Comparison of ENCODE assay signal across 19 cellular contexts in the genomic region with DNA sequence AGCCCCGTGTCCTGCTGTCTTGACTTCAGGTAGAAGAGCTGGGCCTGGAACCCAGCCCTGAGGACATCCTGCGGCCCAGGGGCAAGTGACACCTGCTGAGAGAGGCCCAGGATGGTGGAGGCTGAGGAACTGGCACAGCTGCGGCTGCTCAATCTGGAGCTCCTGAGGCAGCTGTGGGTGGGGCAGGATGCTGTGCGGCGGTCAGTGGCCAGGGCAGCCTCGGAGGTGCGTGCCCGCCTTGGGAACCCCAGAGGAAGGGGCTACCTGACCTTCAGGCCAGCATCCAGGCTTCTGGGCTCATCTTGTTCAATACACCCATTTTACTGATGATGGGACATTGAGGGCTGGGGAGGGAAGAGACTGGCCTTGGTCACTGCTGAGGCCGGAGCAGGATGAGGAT. TPM values are rescaled to one million over a fixed set of nuclear protein-coding genes. Genes with fewer than 3 reads are reported as not detected.
A peak's percentile ranks its signal among the peaks of the same experiment; 100 is the strongest.
DNase-seq lines count a peak whose midpoint lies in the region; ATAC-seq and TF ChIP-seq lines count a peak whose summit lies in the region.
"Had no signal": no experiment of that assay in that cellular context is flagged by ENCODE, and none has a peak within 500 bp of the region (broad histone marks: within the 10 kb centered on the region; RNA-seq: fewer than 3 reads in every experiment).

No MANE protein-coding gene starts in this region.

- TF ChIP-seq CTCF in Caco-2 (IDR thresholded peaks at IDR 0.05; ENCODE audit: insufficient read depth in 1 of 2, low read depth in 1 of 2, low read length in 1 of 2, severe bottlenecking in 1 of 2, unreplicated experiment in 1 of 2) (no peak), WTC11 (IDR thresholded peaks at IDR 0.05) (no peak)

- CTCF ChIA-PET in Caco-2 (lab: Charles Lee) = no interaction called here
- CTCF ChIA-PET in WTC11 (lab: Charles Lee) = no interaction called here

- no peak overlapping the region for H3K4me2 ChIP-seq in neuronal stem cell (ENCODE audit: insufficient read depth, low read length, poor library complexity, severe bottlenecking)

- no peak overlapping the region for H3K18ac ChIP-seq in neuronal stem cell (ENCODE audit: low read length)

- H2AK5ac ChIP-seq in neuronal stem cell (ENCODE audit: low read depth, low read length) = no peak overlapping the region

- H3K9me3 ChIP-seq in Caco-2 (no peaks in the 10 kb centered on the region), neuronal stem cell (replicated peaks in 1 of 2; ENCODE audit: control insufficient read depth in 2 of 2, insufficient read depth in 1 of 2, low read depth in 1 of 2, low read length in 2 of 2) (peaks cover 0 to 3% of the 10 kb centered on the region in 2 donors)

- H2BK15ac ChIP-seq in neuronal stem cell (ENCODE audit: low read length) = no peak overlapping the region

- DNase-seq in T-helper 2 cell treated with Interferon-gamma antibody and Interleukin-4, amounts not matched to agents 5 μg/mL and 100 μg/mL, for 36 hours (ENCODE audit: low spot score) = no peak
- DNase-seq in T-helper 2 cell (no peak), Caco-2 (no peak), WTC11 (ENCODE audit: low spot score) (no peak), neuronal stem cell (ENCODE audit: low spot score) (no peak), retina (no peak), activated T-cell treated with anti-CD3 and anti-CD28 coated beads for 4 hours (no peak)
- DNase-seq in stimulated activated naive B cell treated with anti-CD40 and anti-IgM and Interleukin-4, amounts not matched to agents 10 μg/mL and 1 μg/mL and 100 μg/mL, for 72 hours = no peak
- DNase-seq: COR-L47, HFFc6, NCI-H1092, NCI-H2081 treated with DMSO at 0.1 percent for 48 hours, NCI-H510A treated with DMSO at 0.1 percent for 48 hours, NCI-H82, SHP77 treated with DMSO at 0.1 percent for 48 hours had no signal

- no peaks in the 10 kb centered on the region for H3K9me3 Mint-ChIP-seq in T-helper 2 cell treated with Interferon-gamma antibody and Interleukin-4, amounts not matched to agents 5 μg/mL and 100 μg/mL, for 36 hours
- H3K9me3 Mint-ChIP-seq in Caco-2 (ENCODE audit: unreplicated experiment) (no peaks in the 10 kb centered on the region), WTC11 (no peaks in the 10 kb centered on the region)
- no peaks in the 10 kb centered on the region for H3K9me3 Mint-ChIP-seq in stimulated activated naive B cell treated with anti-CD40 and anti-IgM and Interleukin-4, amounts not matched to agents 10 μg/mL and 1 μg/mL and 100 μg/mL, for 72 hours
- H3K9me3 Mint-ChIP-seq: HFFc6 had no signal

- H4K91ac ChIP-seq in neuronal stem cell (ENCODE audit: low read depth, low read length, poor library complexity) = no peak overlapping the region

- ATAC-seq in WTC11 = no peak
- no peak for ATAC-seq in stimulated activated naive B cell treated with anti-CD40 and anti-IgM and Interleukin-4, amounts not matched to agents 10 μg/mL and 1 μg/mL and 100 μg/mL, for 72 hours (replicated peaks)
- ATAC-seq: SK-N-SH treated with all-trans-retinoic acid at 6 μM for 48 hours had no signal

- no peaks in the 10 kb centered on the region for H3K27me3 Mint-ChIP-seq in T-helper 2 cell treated with Interferon-gamma antibody and Interleukin-4, amounts not matched to agents 5 μg/mL and 100 μg/mL, for 36 hours (ENCODE audit: low read depth)
- H3K27me3 Mint-ChIP-seq in Caco-2 (ENCODE audit: insufficient read depth, unreplicated experiment) = no peaks in the 10 kb centered on the region
- H3K27me3 Mint-ChIP-seq in WTC11 (ENCODE audit: low read depth) = no peaks in the 10 kb centered on the region
- H3K27me3 Mint-ChIP-seq in stimulated activated naive B cell treated with anti-CD40 and anti-IgM and Interleukin-4, amounts not matched to agents 10 μg/mL and 1 μg/mL and 100 μg/mL, for 72 hours = no peaks in the 10 kb centered on the region

- H2BK5ac ChIP-seq in neuronal stem cell (ENCODE audit: low read length) = peak overlapping the region; percentile 48

- H3K36me3 ChIP-seq in Caco-2 (ENCODE audit: control insufficient read depth, insufficient read depth, low read length) (peaks cover 4% of the 10 kb centered on the region), neuronal stem cell (replicated peaks in 1 of 2; ENCODE audit: control insufficient read depth in 2 of 2, insufficient read depth in 2 of 2, low read length in 2 of 2) (peaks cover 32 to 48% of the 10 kb centered on the region in 2 donors)

- no peak overlapping the region for H3K9ac ChIP-seq in neuronal stem cell (ENCODE audit: low read depth, low read length, poor library complexity)

- intact Hi-C loops in Caco-2 (cut with micrococcal nuclease; ENCODE audit: unreplicated experiment) = no loop called here

- POLR2A ChIA-PET in Caco-2 (lab: Charles Lee) (no interaction called here), WTC11 (lab: Charles Lee) (interaction anchor here (0.7 kb wide), 1 partner anchor 9 kb away, joined by 4 read pairs; no protein-coding TSS in a partner anchor)

- TSS peak; percentile 8 for BruUV-seq in Caco-2 (replicated peaks; lab: Mats Ljungman, UMichigan)

- H2BK12ac ChIP-seq in neuronal stem cell (ENCODE audit: low read length) = peak overlapping the region; percentile 5

- peak overlapping the region; percentile 45 for H3K4me3 Mint-ChIP-seq in T-helper 2 cell treated with Interferon-gamma antibody and Interleukin-4, amounts not matched to agents 5 μg/mL and 100 μg/mL, for 36 hours
- H3K4me3 Mint-ChIP-seq in Caco-2 (ENCODE audit: unreplicated experiment) = no peak overlapping the region
- no peak overlapping the region for H3K4me3 Mint-ChIP-seq in WTC11
- H3K4me3 Mint-ChIP-seq in stimulated activated naive B cell treated with anti-CD40 and anti-IgM and Interleukin-4, amounts not matched to agents 10 μg/mL and 1 μg/mL and 100 μg/mL, for 72 hours = no peak overlapping the region
- H3K4me3 Mint-ChIP-seq: HFFc6 had no signal

- no peak overlapping the region for H2AFZ ChIP-seq in neuronal stem cell (ENCODE audit: low read length)

- H3K4me3 ChIP-seq in Caco-2 (ENCODE audit: low read depth, low read length) (no peak overlapping the region), neuronal stem cell (ENCODE audit: low read length in 2 of 2) (peak overlapping the region in 1 of 2 donors; percentile 8)

- H3K27ac ChIP-seq in neuronal stem cell (replicated peaks; ENCODE audit: low read length) = no peak overlapping the region
- H3K27ac ChIP-seq: 22Rv1 had no signal

- no peak overlapping the region for H3K27ac Mint-ChIP-seq in T-helper 2 cell treated with Interferon-gamma antibody and Interleukin-4, amounts not matched to agents 5 μg/mL and 100 μg/mL, for 36 hours
- H3K27ac Mint-ChIP-seq in Caco-2 (ENCODE audit: unreplicated experiment) = no peak overlapping the region
- H3K27ac Mint-ChIP-seq in WTC11 = no peak overlapping the region
- H3K27ac Mint-ChIP-seq in stimulated activated naive B cell treated with anti-CD40 and anti-IgM and Interleukin-4, amounts not matched to agents 10 μg/mL and 1 μg/mL and 100 μg/mL, for 72 hours = no peak overlapping the region
- H3K27ac Mint-ChIP-seq: HFFc6 had no signal

- H3K27me3 ChIP-seq in Caco-2 (replicated peaks; ENCODE audit: control insufficient read depth, insufficient read depth, low read length) = no peaks in the 10 kb centered on the region
- no peaks in the 10 kb centered on the region for H3K27me3 ChIP-seq in neuronal stem cell (ENCODE audit: control insufficient read depth in 3 of 3, insufficient read depth in 3 of 3, low read depth in 1 of 3, low read length in 3 of 3)

- peaks cover 13% of the 10 kb centered on the region for H3K4me1 Mint-ChIP-seq in T-helper 2 cell treated with Interferon-gamma antibody and Interleukin-4, amounts not matched to agents 5 μg/mL and 100 μg/mL, for 36 hours (ENCODE audit: low read depth)
- H3K4me1 Mint-ChIP-seq in Caco-2 (ENCODE audit: low read depth, unreplicated experiment) (no peaks in the 10 kb centered on the region), WTC11 (peaks cover 4% of the 10 kb centered on the region)
- peaks cover 4 to 10% of the 10 kb centered on the region in 2 donors for H3K4me1 Mint-ChIP-seq in stimulated activated naive B cell treated with anti-CD40 and anti-IgM and Interleukin-4, amounts not matched to agents 10 μg/mL and 1 μg/mL and 100 μg/mL, for 72 hours

- peak overlapping the region; percentile 65 for H3K23ac ChIP-seq in neuronal stem cell (ENCODE audit: low read depth, low read length, poor library complexity)

- H3K14ac ChIP-seq in neuronal stem cell (ENCODE audit: low read length) = no peak overlapping the region

- H3K4ac ChIP-seq in neuronal stem cell (ENCODE audit: low read length) = no peak overlapping the region

- H3K4me1 ChIP-seq in Caco-2 (no peaks in the 10 kb centered on the region), neuronal stem cell (ENCODE audit: control insufficient read depth in 2 of 2, insufficient read depth in 1 of 2, low read depth in 1 of 2, low read length in 2 of 2) (peaks cover 2 to 3% of the 10 kb centered on the region in 2 donors)

- no peak overlapping the region for H2BK120ac ChIP-seq in neuronal stem cell (ENCODE audit: low read depth, low read length)

- peaks cover 43% of the 10 kb centered on the region for H3K36me3 Mint-ChIP-seq in T-helper 2 cell treated with Interferon-gamma antibody and Interleukin-4, amounts not matched to agents 5 μg/mL and 100 μg/mL, for 36 hours (ENCODE audit: low read depth)
- peaks cover 32% of the 10 kb centered on the region for H3K36me3 Mint-ChIP-seq in Caco-2 (ENCODE audit: insufficient read depth, unreplicated experiment)
- H3K36me3 Mint-ChIP-seq in WTC11 = peaks cover 33% of the 10 kb centered on the region
- peaks cover 31 to 32% of the 10 kb centered on the region in 2 donors for H3K36me3 Mint-ChIP-seq in stimulated activated naive B cell treated with anti-CD40 and anti-IgM and Interleukin-4, amounts not matched to agents 10 μg/mL and 1 μg/mL and 100 μg/mL, for 72 hours

- H3K79me1 ChIP-seq in neuronal stem cell (ENCODE audit: low read depth, low read length) = peaks cover 12% of the 10 kb centered on the region

- WGBS in neuronal stem cell (ENCODE audit: extremely low coverage in 2 of 2, insufficient read length in 2 of 2, insufficient replicate concordance in 1 of 2), 2 donors = no CpG with 5 or more reads among the region's 9 CpGs

- H4K8ac ChIP-seq in neuronal stem cell (ENCODE audit: low read depth, low read length) = no peak overlapping the region

RNA-seq across cellular contexts. Expression of a gene that starts 2.3 kb away (rescaled TPM):
- total RNA-seq in Caco-2 (2022) = 38.6 and 41.0 TPM in 2 replicates
- 65.6 to 75.1 TPM (median 67.4 TPM) in 3 replicates for total RNA-seq in WTC11 (2021)
- polyA plus RNA-seq in neuronal stem cell (2013, experiment 1 of 2) = 57.1 TPM
- polyA plus RNA-seq in neuronal stem cell (2013, experiment 2 of 2) = 54.7 TPM

RNA-seq across cellular contexts. Expression of a gene that starts 41.4 kb away (rescaled TPM):
- total RNA-seq in Caco-2 (2022) = 73.9 and 74.1 TPM in 2 replicates
- total RNA-seq in WTC11 (2021) = 56.8 to 63.0 TPM (median 59.8 TPM) in 3 replicates
- 35.1 TPM for polyA plus RNA-seq in neuronal stem cell (2013, experiment 1 of 2)
- polyA plus RNA-seq in neuronal stem cell (2013, experiment 2 of 2) = 33.9 TPM

RNA-seq across cellular contexts. Expression of a gene that starts 41.5 kb away (rescaled TPM):
- total RNA-seq in Caco-2 (2022) (not detected in 2 replicates), WTC11 (2021) (20.5 to 21.3 TPM (median 20.8 TPM) in 3 replicates)
- polyA plus RNA-seq in neuronal stem cell (2013, experiment 1 of 2) = 0.01 TPM
- polyA plus RNA-seq in neuronal stem cell (2013, experiment 2 of 2) = 0.01 TPM
- total RNA-seq: MCF 10A had no signal
- polyA plus RNA-seq: BJ had no signal

Comparison
In these comparisons a context has a peak if more than half of its experiments do, and no peak if none do; other contexts are left out.
1. RNA of a gene that starts 41.5 kb away (total RNA-seq): 20.5 to 21.3 TPM in WTC11; not detected in Caco-2; every median in the first group is over 10 times any median in the second.